32 cellular contexts compared by ENCODE assay signal in genomic region chrX:114970806-114971205, GRCh38. TPM values are rescaled to one million over a fixed set of nuclear protein-coding genes. Genes with fewer than 3 reads are reported as not detected.
"Had no signal": no experiment of that assay in that cellular context is flagged by ENCODE, and none has a peak within 500 bp of the region (broad histone marks: within the 10 kb centered on the region; RNA-seq: fewer than 3 reads in every experiment).

No MANE protein-coding gene starts in this region.

- H3K4me3 ChIP-seq: breast epithelium, esophagus muscularis mucosa, heart left ventricle, testis, transverse colon had no signal

- H3K36me3 ChIP-seq: breast epithelium, esophagus muscularis mucosa, heart left ventricle, transverse colon had no signal

- DNase-seq: activated CD4-positive, alpha-beta memory T cell treated with anti-CD3 and anti-CD28 coated beads for 36 hours; activated CD4-positive, alpha-beta T cell treated with anti-CD3 and anti-CD28 coated beads, Interleukin-2, amount 10 ng/mL, durations not matched to agents 24 days and 14 days; activated CD4-positive, CD25-positive, alpha-beta regulatory T cell treated with anti-CD3 and anti-CD28 coated beads, Interleukin-2, amount 50 U/mL, for 72 hours; activated CD8-positive, alpha-beta memory T cell treated with anti-CD3 and anti-CD28 coated beads, Interleukin-2, amount 50 U/mL, for 4 hours; activated effector memory CD4-positive, alpha-beta T cell treated with anti-CD3 and anti-CD28 coated beads, Interleukin-2, amount 50 U/mL, for 16 hours; activated naive CD4-positive, alpha-beta T cell treated with anti-CD3 and anti-CD28 coated beads for 36 hours; activated naive CD8-positive, alpha-beta T cell treated with anti-CD3 and anti-CD28 coated beads, Interleukin-2, amount 10 ng/mL, durations not matched to agents 7 days and 5 days; activated T-cell treated with anti-CD3 and anti-CD28 coated beads, Interleukin-2, amount 50 U/mL, for 1 hour; amygdala; endodermal cell; foreskin keratinocyte; heart left ventricle; hypothalamus; immature natural killer cell; kidney; left colon; mammary epithelial cell; naive B cell; nephron progenitor cell; right cardiac atrium; stimulated activated CD4-positive, alpha-beta T cell treated with anti-CD3 and anti-CD28 coated beads, Interleukin-2, amount 100 ng/mL, for 48 hours; stimulated activated naive CD4-positive, alpha-beta T cell treated with Interleukin-2 at 50 U/mL for 16 hours; SW 1271; T1000; testis; transverse colon had no signal

- ATAC-seq: foreskin keratinocyte, heart left ventricle, left colon, right cardiac atrium had no signal

- H3K27ac ChIP-seq: breast epithelium, esophagus muscularis mucosa, foreskin keratinocyte, heart left ventricle, parathyroid adenoma, testis, transverse colon had no signal

- H3K9ac ChIP-seq: parathyroid adenoma had no signal

- H3K4me1 ChIP-seq: breast epithelium, esophagus muscularis mucosa, foreskin keratinocyte, heart left ventricle, parathyroid adenoma, testis, transverse colon had no signal

- H3K9me3 ChIP-seq: breast epithelium, esophagus muscularis mucosa, heart left ventricle, testis, transverse colon had no signal

- FAIRE-seq: urothelium cell line had no signal

- H3K27me3 ChIP-seq: foreskin keratinocyte, testis, transverse colon had no signal

RNA-seq across cellular contexts. Expression of gene IL13RA2, which starts 46.6 kb away (rescaled TPM):
- total RNA-seq: activated CD4-positive, alpha-beta memory T cell treated with anti-CD3 and anti-CD28 coated beads for 36 hours; activated CD4-positive, alpha-beta T cell treated with anti-CD3 and anti-CD28 coated beads, Interleukin-2, amount 10 ng/mL, durations not matched to agents 24 days and 14 days; activated CD8-positive, alpha-beta memory T cell treated with anti-CD3 and anti-CD28 coated beads for 36 hours; activated naive CD4-positive, alpha-beta T cell treated with anti-CD3 and anti-CD28 coated beads for 36 hours; activated naive CD8-positive, alpha-beta T cell treated with anti-CD3 and anti-CD28 coated beads, Interleukin-2, amount 10 ng/mL, durations not matched to agents 7 days and 5 days; activated T-helper 1 cell treated with anti-CD3 and anti-CD28 coated beads, Interleukin-12 subunit alpha, Interleukin-12 subunit beta, Interleukin-2, Interleukin-4 antibody, amounts not matched to agents 30 ng/mL and 10 ng/mL and 1 ng/mL, durations not matched to agents 14 hours and 24 hours and 36 hours; endodermal cell; transverse colon had no signal
- polyA plus RNA-seq: immature natural killer cell had no signal
